In genomic region chr10:80453392-80453714, GRCh38 we compare ENCODE assay signal across 8 cellular contexts. TPM values are rescaled to one million over a fixed set of nuclear protein-coding genes. Genes with fewer than 3 reads are reported as not detected.
DNase-seq lines count a peak whose midpoint lies in the region; ATAC-seq, FAIRE-seq and TF ChIP-seq lines count a peak whose summit lies in the region.

No MANE protein-coding gene starts in this region.

- no peak for TF ChIP-seq CTCF in heart right ventricle (IDR thresholded peaks at IDR 0.05)
- TF ChIP-seq CTCF in bronchial epithelial cell (IDR thresholded peaks at IDR 0.05; ENCODE audit: insufficient read depth, low read length, severe bottlenecking): no peak
- no peak for TF ChIP-seq CTCF in uterus (IDR thresholded peaks at IDR 0.05)

- no peaks in the 10 kb centered on the region for H3K27me3 ChIP-seq in heart right ventricle
- H3K27me3 ChIP-seq in bronchial epithelial cell (ENCODE audit: control insufficient read depth, insufficient read depth, low read length): no peaks in the 10 kb centered on the region
- no peaks in the 10 kb centered on the region for H3K27me3 ChIP-seq in mononuclear cell (ENCODE audit: insufficient read depth, low read length)
- no peaks in the 10 kb centered on the region for H3K27me3 ChIP-seq in uterus

- H3K27ac ChIP-seq in heart right ventricle (peak overlapping the region; percentile 60 to 95 (median 86)), uterus (peak overlapping the region; percentile 96 to 97)

- H3K36me3 ChIP-seq in heart right ventricle (peaks cover 0 to 4% (median 0%) of the 10 kb centered on the region in 9 donors), bronchial epithelial cell (ENCODE audit: control insufficient read depth, insufficient read depth, low read length) (peaks cover 2% of the 10 kb centered on the region), uterus (no peaks in the 10 kb centered on the region)

- no peak for ATAC-seq in heart right ventricle

- H3K4me3 ChIP-seq in heart right ventricle (peak overlapping the region in 9 of 10 donors; percentile 19 to 56 (median 52)), bronchial epithelial cell (ENCODE audit: low read depth, low read length) (peak overlapping the region; percentile 33), mononuclear cell (ENCODE audit: low read length) (peak overlapping the region; percentile 28), uterus (peak overlapping the region; percentile 23 to 41)

- H3K4me1 ChIP-seq in heart right ventricle (peaks cover 7 to 66% (median 42%) of the 10 kb centered on the region in 9 donors), mononuclear cell (ENCODE audit: insufficient read depth, low read length) (peaks cover 70% of the 10 kb centered on the region), uterus (peaks cover 0 to 16% of the 10 kb centered on the region in 2 donors)

- no peak for TF ChIP-seq POLR2A in uterus (IDR thresholded peaks at IDR 0.05)

- intact Hi-C loops in heart right ventricle (cut with DNase I) (loop anchor here in 3 of 10 donors (2.0 to 5.0 kb wide), 3 partner anchors 41 to 51 kb away; partner anchors contain the start of gene PRXL2A (in 1 of the 3)), cardiac septum (cut with DNase I) (loop anchor here (2.0 to 5.0 kb wide), 3 partner anchors 39 to 209 kb away; no protein-coding TSS in a partner anchor), uterus (cut with DNase I; ENCODE audit: low total_unique reads) (no loop called here), posterior vena cava (cut with DNase I) (no loop called here)

- DNase-seq in heart right ventricle (no peak), cardiac septum (ENCODE audit: low spot score) (no peak), bronchial epithelial cell (ENCODE audit: low read depth) (no peak), uterus (no peak), superior temporal gyrus (ENCODE audit: extremely low spot score) (no peak), COLO668 (lab: John Stamatoyannopoulos, UW; ENCODE audit: unreplicated experiment) (no peak), posterior vena cava (ENCODE audit: low spot score) (no peak)

- 37 to 39% methylated on average over 9 of the region's 9 CpGs for WGBS in heart right ventricle, 2 donors

- FAIRE-seq in bronchial epithelial cell (lab: Jason Lieb, UNC): no peak

- peaks cover 0 to 12% (median 0%) of the 10 kb centered on the region in 11 donors for H3K9me3 ChIP-seq in heart right ventricle
- no peaks in the 10 kb centered on the region for H3K9me3 ChIP-seq in mononuclear cell (ENCODE audit: low read depth, low read length)
- no peaks in the 10 kb centered on the region for H3K9me3 ChIP-seq in uterus

RNA-seq across cellular contexts. Expression of gene TSPAN14, which starts 0.8 kb away (rescaled TPM):
- total RNA-seq in heart right ventricle (10 to 100 TPM; 21.7 to 57.2 (median 27.6) TPM), cardiac septum (20.1 TPM), bronchial epithelial cell (21.1 and 30.1 TPM in 2 replicates), mononuclear cell (65.4 TPM), uterus (100 to 1,000 TPM in 1 of 4 donors, 10 to 100 TPM in 3; 37.1 to 110 (median 66.1) TPM), posterior vena cava (10 to 100 TPM; 56.6 to 57.4 TPM)
- polyA plus RNA-seq in heart right ventricle: 10 to 100 TPM; 16.9 to 35.0 TPM

RNA-seq across cellular contexts. Expression of gene PRXL2A, which starts 45.0 kb away (rescaled TPM):
- total RNA-seq in heart right ventricle (100 to 1,000 TPM in 3 of 10 donors, 10 to 100 TPM in 7; 57.3 to 135 (median 84.3) TPM), cardiac septum (54.3 TPM), bronchial epithelial cell (24.5 and 50.3 TPM in 2 replicates), mononuclear cell (3.3 TPM), uterus (10 to 100 TPM; 12.3 to 70.7 (median 50.9) TPM), posterior vena cava (10 to 100 TPM; 22.1 to 23.2 TPM)
- polyA plus RNA-seq in heart right ventricle: 10 to 100 TPM; 46.0 to 54.6 TPM
